ENCODE assay signal across 15 cellular contexts in genomic region chr16:23391381-23392222, GRCh38.
DNase-seq lines count a peak whose midpoint lies in the region; ATAC-seq and TF ChIP-seq lines count a peak whose summit lies in the region.
"Had no signal": no experiment of that assay in that cellular context is flagged by ENCODE, and none has a peak within 500 bp of the region (broad histone marks: within the 10 kb centered on the region; RNA-seq: fewer than 3 reads in every experiment).

No MANE protein-coding gene starts in this region.

- intact Hi-C loops in lower lobe of right lung (cut with DNase I) (no loop called here), spleen (cut with DNase I; ENCODE audit: low total_unique reads) (no loop called here)

- 91 to 97% (median 95%) methylated on average over 13 to 17 of the region's 17 CpGs for WGBS in spleen, 5 donors

- TF ChIP-seq POLR2A in spleen (IDR thresholded peaks at IDR 0.05), result no peak

- no peaks in the 10 kb centered on the region for H3K27me3 ChIP-seq in lower lobe of right lung (ENCODE audit: low read depth)
- no peaks in the 10 kb centered on the region for H3K27me3 ChIP-seq in spleen (replicated peaks in 1 of 7)
- no peaks in the 10 kb centered on the region for H3K27me3 ChIP-seq in foreskin keratinocyte

- H3K36me3 ChIP-seq in HEK293 (ENCODE audit: control insufficient read depth in 2 of 2, insufficient read depth in 1 of 2, low read length in 2 of 2), result peaks cover 0 to 40% of the 10 kb centered on the region in 2 experiments; a peak in 2 of 3 replicates
- peaks cover 69% of the 10 kb centered on the region for H3K36me3 ChIP-seq in lower lobe of right lung
- H3K36me3 ChIP-seq in spleen, result peaks cover 0 to 98% (median 63%) of the 10 kb centered on the region in 6 donors

- ATAC-seq in lower lobe of right lung, result peak; percentile 77 to 79
- no peak for ATAC-seq in GM18907 (IDR thresholded peaks at IDR 0.05; ENCODE audit: unreplicated experiment)
- ATAC-seq in foreskin keratinocyte, result no peak
- ATAC-seq: Right ventricle myocardium inferior had no signal

- TF ChIP-seq CTCF in HEK293 (tag by site-specific recombination; IDR thresholded peaks at IDR 0.05) (no peak), VCaP (conservative IDR thresholded peaks at IDR 0.05) (no peak), lower lobe of right lung (IDR thresholded peaks at IDR 0.05) (no peak), spleen (IDR thresholded peaks at IDR 0.05 in 8 of 11, conservative IDR thresholded peaks at IDR 0.05 in 3 of 11) (no peak), foreskin keratinocyte (conservative IDR thresholded peaks at IDR 0.05) (no peak)

- peak; percentile 74 for DNase-seq in lower lobe of right lung
- peak; percentile 41 for DNase-seq in spleen
- no peak for DNase-seq in foreskin keratinocyte
- DNase-seq in amygdala (lab: John Stamatoyannopoulos, UW), result no peak
- DNase-seq: ACHN, AML-193, COR-L47, DMS153, NCI-H1105 treated with DMSO at 0.1 percent for 48 hours, PC-9 had no signal

- POLR2A ChIA-PET in HEK293 (lab: Yijun Ruan, JAX), result interaction anchor here (0.9 kb wide), 1 partner anchor 28 kb away, joined by 5 read pairs; no protein-coding TSS in a partner anchor

- no peak overlapping the region for H3K27ac ChIP-seq in HEK293 (ENCODE audit: extremely low read depth, low read depth, low read length)
- peak overlapping the region; percentile 61 for H3K27ac ChIP-seq in VCaP
- peak overlapping the region; percentile 31 for H3K27ac ChIP-seq in lower lobe of right lung
- H3K27ac ChIP-seq in spleen, result no peak overlapping the region
- no peak overlapping the region for H3K27ac ChIP-seq in foreskin keratinocyte
- H3K27ac ChIP-seq: HL-60, PC-9 had no signal

- H3K4me1 ChIP-seq in HEK293 (ENCODE audit: control insufficient read depth, insufficient read depth, low read length) (no peaks in the 10 kb centered on the region), lower lobe of right lung (peaks cover 29% of the 10 kb centered on the region), spleen (no peaks in the 10 kb centered on the region), foreskin keratinocyte (no peaks in the 10 kb centered on the region)

- no peak overlapping the region for H3K4me3 ChIP-seq in HEK293 (ENCODE audit: low read depth, low read length)
- no peak overlapping the region for H3K4me3 ChIP-seq in lower lobe of right lung
- no peak overlapping the region for H3K4me3 ChIP-seq in spleen
- H3K4me3 ChIP-seq: PC-9 had no signal

- CTCF ChIA-PET in HEK293 (lab: Yijun Ruan, JAX), result interaction anchor here (0.5 to 2.2 kb wide), 2 partner anchors 19 to 44 kb away, joined by 3 to 7 read pairs; no protein-coding TSS in a partner anchor

- H3K9me3 ChIP-seq in HEK293 (ENCODE audit: control insufficient read depth, insufficient read depth, low read depth, low read length) (no peaks in the 10 kb centered on the region), lower lobe of right lung (no peaks in the 10 kb centered on the region), spleen (no peaks in the 10 kb centered on the region)

TF ChIP-seq in HEK293, 187 proteins besides CTCF, POLR2A, EP300 and RAD21:
- TF ChIP-seq ZEB2 (tag by site-specific recombination; IDR thresholded peaks at IDR 0.05), result no peak
- TF ChIP-seq KLF9 (tag by site-specific recombination; IDR thresholded peaks at IDR 0.05; ENCODE audit: low read depth), result 0 out of 2 replicates have a peak, but pooled peaks have one; percentile 31

Comparison
In these comparisons a context has a peak if more than half of its experiments do, and no peak if none do; other contexts are left out.
1. H3K27ac ChIP-seq: peak in VCaP (single experiment) and lower lobe of right lung (single experiment); none in HEK293 (single experiment), spleen (0 of 8) and foreskin keratinocyte (single experiment).
2. ATAC-seq: peak in lower lobe of right lung (2 of 2); none in GM18907 (single experiment) and foreskin keratinocyte (single experiment).
3. DNase-seq: peak in lower lobe of right lung (single experiment) and spleen (single experiment); none in foreskin keratinocyte (0 of 2) and amygdala (0 of 56).